ENCODE assay signal across 2 cellular contexts in genomic region chr3:125957020-125957419, GRCh38.
A peak's percentile ranks its signal among the peaks of the same experiment; 100 is the strongest.
TF ChIP-seq lines count a peak whose summit lies in the region.

No MANE protein-coding gene starts in this region.

TF ChIP-seq in HEK293, 187 proteins besides CTCF, POLR2A, EP300 and RAD21:
- peak; percentile 75; the same call in 1 of the 2 replicates for TF ChIP-seq ZNF146 (tag by site-specific recombination; IDR thresholded peaks at IDR 0.05)

TF ChIP-seq in K562, 482 proteins besides CTCF, POLR2A, EP300 and RAD21:
- TF ChIP-seq ZNF146 (CRISPR knock-in tag; IDR thresholded peaks at IDR 0.05; ENCODE audit: unreplicated experiment) = peak; percentile 61
TF ChIP-seq in K562: peak in this region for 1; not testable (repeated sequence) for 481.
